In the genomic region with DNA sequence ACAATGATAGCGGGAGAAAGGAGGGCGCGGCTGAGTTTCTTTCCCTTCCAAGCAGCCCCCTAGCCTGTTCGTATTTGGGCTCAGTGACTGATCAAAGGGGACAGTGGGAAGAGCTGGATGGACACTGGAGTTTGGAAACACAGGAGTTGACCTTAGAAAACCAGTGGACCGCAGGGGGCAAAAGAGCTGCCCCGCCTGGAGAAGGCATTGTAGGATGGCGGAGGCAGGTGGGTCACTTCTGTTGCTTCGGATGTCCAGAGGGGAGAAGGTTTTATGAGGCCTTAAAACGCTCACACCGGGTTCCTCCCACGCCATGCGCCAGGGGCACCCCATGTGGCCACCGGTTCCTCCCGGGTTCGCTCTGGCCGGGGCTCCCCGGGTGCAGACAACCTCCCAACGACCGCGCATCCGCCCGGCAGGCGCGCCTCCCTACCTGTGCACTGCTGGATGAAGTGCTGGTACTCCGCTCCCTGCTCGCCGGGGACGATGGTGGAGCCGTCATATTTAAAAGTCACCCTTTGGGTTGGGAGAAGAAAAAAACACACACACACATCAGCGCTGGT, we compare ENCODE assay signal across 8 cellular contexts. TPM values are rescaled to one million over a fixed set of nuclear protein-coding genes. Genes with fewer than 3 reads are reported as not detected.
DNase-seq lines count a peak whose midpoint lies in the region; ATAC-seq and TF ChIP-seq lines count a peak whose summit lies in the region.

No MANE protein-coding gene starts in this region.

- POLR2A ChIA-PET in AG04450 (lab: Yijun Ruan, JAX) = interaction anchor here (1.0 to 1.8 kb wide), 4 partner anchors 17 to 85 kb away, joined by 3 to 11 read pairs (median 6); no protein-coding TSS in a partner anchor
- POLR2A ChIA-PET in activated CD4-positive, alpha-beta memory T cell treated with anti-CD3 and anti-CD28 coated beads, Interleukin-2, amount 10 ng/mL, durations not matched to agents 7 days and 5 days (lab: Charles Lee) = interaction anchor here (0.7 to 9.3 kb wide), 15 partner anchors 10 to 115 kb away, joined by 3 to 216 read pairs (median 5); a partner anchor contains a TSS

- WGBS in esophagus muscularis mucosa = 4% methylated on average over 26 of the region's 30 CpGs

- H3K36me3 ChIP-seq in esophagus muscularis mucosa = no peaks in the 10 kb centered on the region
- peaks cover 45% of the 10 kb centered on the region for H3K36me3 ChIP-seq in neutrophil

- CTCF ChIA-PET in AG04450 (lab: Charles Lee) = interaction anchor here (1.7 kb wide), 1 partner anchor 106 kb away, joined by 4 read pairs; no protein-coding TSS in a partner anchor
- CTCF ChIA-PET in activated CD4-positive, alpha-beta memory T cell treated with anti-CD3 and anti-CD28 coated beads, Interleukin-2, amount 10 ng/mL, durations not matched to agents 7 days and 5 days (lab: Charles Lee) = interaction anchor here (1.0 to 3.0 kb wide), 7 partner anchors 10 to 111 kb away, joined by 3 to 14 read pairs (median 6); no protein-coding TSS in a partner anchor

- H3K4me1 Mint-ChIP-seq in activated CD4-positive, alpha-beta memory T cell treated with anti-CD3 and anti-CD28 coated beads, Interleukin-2, amount 10 ng/mL, durations not matched to agents 7 days and 5 days = peaks cover 60% of the 10 kb centered on the region

- no peaks in the 10 kb centered on the region for H3K9me3 Mint-ChIP-seq in activated CD4-positive, alpha-beta memory T cell treated with anti-CD3 and anti-CD28 coated beads, Interleukin-2, amount 10 ng/mL, durations not matched to agents 7 days and 5 days

- no peaks in the 10 kb centered on the region; the same call in 1 of the 2 replicates for H3K9me3 ChIP-seq in AG04450 (ENCODE audit: control insufficient read depth, insufficient read depth, low read length)
- no peaks in the 10 kb centered on the region for H3K9me3 ChIP-seq in esophagus muscularis mucosa
- H3K9me3 ChIP-seq in neutrophil = no peaks in the 10 kb centered on the region

- H3K27me3 ChIP-seq in AG04450 (ENCODE audit: control insufficient read depth, insufficient read depth, low read length) (no peaks in the 10 kb centered on the region), esophagus muscularis mucosa (peaks cover 0 to 9% (median 0%) of the 10 kb centered on the region in 4 donors), neutrophil (no peaks in the 10 kb centered on the region)

- H3K4me3 Mint-ChIP-seq in activated CD4-positive, alpha-beta memory T cell treated with anti-CD3 and anti-CD28 coated beads, Interleukin-2, amount 10 ng/mL, durations not matched to agents 7 days and 5 days = peak overlapping the region; percentile 97

- H3K4me3 ChIP-seq in AG04450 (ENCODE audit: low read depth, low read length) = peak overlapping the region; percentile 87
- peak overlapping the region; percentile 67 to 81 (median 74) for H3K4me3 ChIP-seq in esophagus muscularis mucosa
- H3K4me3 ChIP-seq in neutrophil (ENCODE audit: low read depth in 1 of 2, low read length in 1 of 2) = peak overlapping the region; percentile 96 to 100

- no peak for TF ChIP-seq POLR2A in esophagus muscularis mucosa (IDR thresholded peaks at IDR 0.05; ENCODE audit: low read depth)

- intact Hi-C loops in esophagus muscularis mucosa (cut with DNase I) = loop anchor here (5.0 kb wide), 1 partner anchor 85 kb away; no protein-coding TSS in a partner anchor

- H3K36me3 Mint-ChIP-seq in activated CD4-positive, alpha-beta memory T cell treated with anti-CD3 and anti-CD28 coated beads, Interleukin-2, amount 10 ng/mL, durations not matched to agents 7 days and 5 days (ENCODE audit: low read depth) = peaks cover 46% of the 10 kb centered on the region

- peak overlapping the region; percentile 76 for H3K27ac Mint-ChIP-seq in activated CD4-positive, alpha-beta memory T cell treated with anti-CD3 and anti-CD28 coated beads, Interleukin-2, amount 10 ng/mL, durations not matched to agents 7 days and 5 days

- H3K27me3 Mint-ChIP-seq in activated CD4-positive, alpha-beta memory T cell treated with anti-CD3 and anti-CD28 coated beads, Interleukin-2, amount 10 ng/mL, durations not matched to agents 7 days and 5 days = peaks cover 16% of the 10 kb centered on the region

- H3K27ac ChIP-seq in AG04450 (ENCODE audit: low read depth, low read length) (no peak overlapping the region), esophagus muscularis mucosa (replicated peaks in 1 of 4) (peak overlapping the region; percentile 69 to 83 (median 78)), neutrophil (peak overlapping the region; percentile 98)

- DNase-seq in AG04450 (ENCODE audit: low read depth, low spot score) (no peak), esophagus muscularis mucosa (ENCODE audit: extremely low spot score) (no peak), NOMO-1 (lab: John Stamatoyannopoulos, UW; ENCODE audit: unreplicated experiment in 2 of 2) (no peak), midbrain (lab: John Stamatoyannopoulos, UW) (no peak)
- DNase-seq in activated CD4-positive, alpha-beta memory T cell treated with anti-CD3 and anti-CD28 coated beads, Interleukin-2, amount 10 ng/mL, durations not matched to agents 7 days and 5 days = peak; percentile 70

- peak; percentile 33 for ATAC-seq in GM19023 (IDR thresholded peaks at IDR 0.05; ENCODE audit: unreplicated experiment)
- ATAC-seq in HG03432 (IDR thresholded peaks at IDR 0.05; ENCODE audit: unreplicated experiment) = peak; percentile 33

- H3K4me1 ChIP-seq in esophagus muscularis mucosa (peaks cover 20 to 59% (median 54%) of the 10 kb centered on the region in 4 donors), neutrophil (ENCODE audit: control insufficient read depth in 1 of 2, insufficient read depth in 1 of 2, low read depth in 1 of 2, low read length in 1 of 2) (peaks cover 55 to 60% of the 10 kb centered on the region in 2 experiments)

- TF ChIP-seq CTCF in AG04450 (IDR thresholded peaks at IDR 0.05; ENCODE audit: low read depth, low read length) = no peak
- TF ChIP-seq CTCF in esophagus muscularis mucosa (IDR thresholded peaks at IDR 0.05) = no peak
- TF ChIP-seq CTCF in neutrophil (IDR thresholded peaks at IDR 0.05) = no peak

- TF ChIP-seq EP300 in esophagus muscularis mucosa (IDR thresholded peaks at IDR 0.05) = no peak

RNA-seq across cellular contexts. Expression of a gene that starts 0.7 kb away (rescaled TPM):
- 153 and 197 TPM in 2 replicates for polyA plus RNA-seq in AG04450 (2011; rRNA removed)
- polyA minus RNA-seq in AG04450 (2011; rRNA and poly(A)+ RNA removed) = 83.5 and 92.2 TPM in 2 replicates
- 100 to 1,000 TPM; 676 to 689 TPM for total RNA-seq in activated CD4-positive, alpha-beta memory T cell treated with anti-CD3 and anti-CD28 coated beads, Interleukin-2, amount 10 ng/mL, durations not matched to agents 7 days and 5 days
- total RNA-seq in esophagus muscularis mucosa = 10 to 100 TPM; 34.5 to 42.9 (median 40.7) TPM

RNA-seq across cellular contexts. Expression of a gene that starts 31.2 kb away (rescaled TPM):
- 32.6 and 38.3 TPM in 2 replicates for polyA plus RNA-seq in AG04450 (2011; rRNA removed)
- polyA minus RNA-seq in AG04450 (2011; rRNA and poly(A)+ RNA removed) = 53.1 and 66.7 TPM in 2 replicates
- 10 to 100 TPM; 45.7 to 49.0 TPM for total RNA-seq in activated CD4-positive, alpha-beta memory T cell treated with anti-CD3 and anti-CD28 coated beads, Interleukin-2, amount 10 ng/mL, durations not matched to agents 7 days and 5 days
- 100 to 1,000 TPM in 2 of 4 donors, 10 to 100 TPM in 2; 52.3 to 119 (median 80.4) TPM for total RNA-seq in esophagus muscularis mucosa

Comparison
In these comparisons a context has a peak if more than half of its experiments do, and no peak if none do; other contexts are left out.
1. RNA of a gene that starts 0.7 kb away (total RNA-seq): 676 to 689 TPM in activated CD4-positive, alpha-beta memory T cell treated with anti-CD3 and anti-CD28 coated beads, Interleukin-2, amount 10 ng/mL, durations not matched to agents 7 days and 5 days; 34.5 to 42.9 TPM in esophagus muscularis mucosa; every median in the first group is over 10 times any median in the second.
2. Peak in every context shown above with its lines, with median percentiles within 50 percentile points of each other: H3K4me3 ChIP-seq.